Comparison of ENCODE assay signal across 1 cellular context in genomic region chr14:73397810-73398209, GRCh38.
TF ChIP-seq lines count a peak whose summit lies in the region.

No MANE protein-coding gene starts in this region.

TF ChIP-seq in HCT116, 20 proteins besides CTCF, POLR2A, EP300 and RAD21 (continued from another document):
- no peak for TF ChIP-seq ZBTB33 (IDR thresholded peaks at IDR 0.05; ENCODE audit: extremely low read depth, insufficient replicate concordance, low read length)
- no peak for TF ChIP-seq MAX (IDR thresholded peaks at IDR 0.05)
- TF ChIP-seq EGR1 (IDR thresholded peaks at IDR 0.05; ENCODE audit: low read depth), result no peak
- no peak for TF ChIP-seq ELF1 (IDR thresholded peaks at IDR 0.05; ENCODE audit: borderline replicate concordance, low read depth)
- no peak for TF ChIP-seq FOSL1 (IDR thresholded peaks at IDR 0.05; ENCODE audit: low read depth)
- no peak for TF ChIP-seq POLR2AphosphoS5 (IDR thresholded peaks at IDR 0.05; ENCODE audit: low read depth, low read length)
- no peak for TF ChIP-seq SP1 (IDR thresholded peaks at IDR 0.05; ENCODE audit: low read depth)
- no peak for TF ChIP-seq CEBPB (IDR thresholded peaks at IDR 0.05; ENCODE audit: low read depth)
- no peak for TF ChIP-seq CBX3 (IDR thresholded peaks at IDR 0.05; ENCODE audit: low read depth)
- no peak for TF ChIP-seq EZH2phosphoT487 (IDR thresholded peaks at IDR 0.05; ENCODE audit: borderline replicate concordance)
- no peak for TF ChIP-seq EZH2 (IDR thresholded peaks at IDR 0.05)
- no peak for TF ChIP-seq ZNF274 (IDR thresholded peaks at IDR 0.05; ENCODE audit: low read depth, low read length)
- TF ChIP-seq TCF7L2 (IDR thresholded peaks at IDR 0.05; ENCODE audit: borderline replicate concordance, extremely low read depth, insufficient read depth, insufficient read length), result no peak
TF ChIP-seq in HCT116: peak in this region for 0.
